In the genomic region with DNA sequence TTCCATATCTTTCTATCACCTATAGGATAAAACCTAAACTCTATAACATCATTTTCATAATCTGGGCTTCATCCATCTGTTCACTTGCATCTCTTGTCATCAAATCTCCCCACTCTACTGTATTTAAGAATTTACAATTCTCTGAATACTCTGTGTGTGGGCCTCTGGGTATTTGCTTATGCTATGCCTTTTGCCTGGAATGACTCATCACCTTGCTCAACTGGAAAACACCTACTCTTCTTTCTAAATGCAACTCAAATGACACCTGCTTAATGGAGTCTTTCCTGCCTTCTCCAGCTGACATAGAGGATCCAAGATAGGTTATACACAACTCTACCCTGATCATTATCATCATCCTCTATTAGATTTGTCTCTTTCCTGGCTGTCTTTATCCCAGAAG, we compare ENCODE assay signal across 9 cellular contexts.
A peak's percentile ranks its signal among the peaks of the same experiment; 100 is the strongest.
DNase-seq lines count a peak whose midpoint lies in the region; ATAC-seq and TF ChIP-seq lines count a peak whose summit lies in the region.
"Had no signal": no experiment of that assay in that cellular context is flagged by ENCODE, and none has a peak within 500 bp of the region (broad histone marks: within the 10 kb centered on the region; RNA-seq: fewer than 3 reads in every experiment).

No MANE protein-coding gene starts in this region.

- no peaks in the 10 kb centered on the region for H3K27me3 ChIP-seq in mesenchymal stem cell (ENCODE audit: control insufficient read depth in 1 of 2, insufficient read depth in 1 of 2, low read length in 2 of 2)
- H3K27me3 ChIP-seq in spleen (replicated peaks in 1 of 7), result no peaks in the 10 kb centered on the region

- no peak overlapping the region for H3K23ac ChIP-seq in mesenchymal stem cell (ENCODE audit: low read length in 2 of 2)

- H4K91ac ChIP-seq in mesenchymal stem cell (ENCODE audit: low read length), result no peak overlapping the region

- H2AFZ ChIP-seq in mesenchymal stem cell (ENCODE audit: low read depth, low read length), result no peak overlapping the region

- no peak overlapping the region for H3K4ac ChIP-seq in mesenchymal stem cell (ENCODE audit: low read depth in 1 of 2, low read length in 2 of 2)

- no peak overlapping the region for H4K8ac ChIP-seq in mesenchymal stem cell (ENCODE audit: low read length)

- no peak overlapping the region for H2AK5ac ChIP-seq in mesenchymal stem cell (ENCODE audit: low read length, severe bottlenecking)

- no peak for TF ChIP-seq CTCF in spleen (IDR thresholded peaks at IDR 0.05 in 8 of 11, conservative IDR thresholded peaks at IDR 0.05 in 3 of 11)

- H3K14ac ChIP-seq in mesenchymal stem cell (ENCODE audit: low read length in 2 of 2), result no peak overlapping the region

- no peaks in the 10 kb centered on the region for H3K9me3 Mint-ChIP-seq in activated T-cell treated with anti-CD3 and anti-CD28 coated beads, Interleukin-2, amount 50 U/mL, for 24 hours

- H3K4me3 ChIP-seq in mesenchymal stem cell (ENCODE audit: insufficient read depth in 1 of 2, low read depth in 1 of 2, low read length in 2 of 2) (no peak overlapping the region), spleen (no peak overlapping the region)

- H3K36me3 Mint-ChIP-seq in activated T-cell treated with anti-CD3 and anti-CD28 coated beads, Interleukin-2, amount 50 U/mL, for 24 hours (ENCODE audit: low read depth), result no peaks in the 10 kb centered on the region

- TF ChIP-seq POLR2A in spleen (IDR thresholded peaks at IDR 0.05), result no peak

- no peak overlapping the region for H2BK15ac ChIP-seq in mesenchymal stem cell (ENCODE audit: low read depth, poor library complexity, severe bottlenecking)

- no peaks in the 10 kb centered on the region for H3K79me1 ChIP-seq in mesenchymal stem cell (replicated peaks; ENCODE audit: low read length, poor library complexity, severe bottlenecking)

- H3K27ac ChIP-seq in mesenchymal stem cell (ENCODE audit: low read length, poor library complexity, severe bottlenecking) (no peak overlapping the region), spleen (no peak overlapping the region)

- H3K36me3 ChIP-seq in mesenchymal stem cell (ENCODE audit: control insufficient read depth in 1 of 2, insufficient read depth in 2 of 2, low read depth in 1 of 2, low read length in 2 of 2) (no peaks in the 10 kb centered on the region), spleen (no peaks in the 10 kb centered on the region)

- H2BK5ac ChIP-seq in mesenchymal stem cell (ENCODE audit: low read depth, low read length, poor library complexity, severe bottlenecking), result no peak overlapping the region

- peaks cover 5% of the 10 kb centered on the region for H3K9me3 ChIP-seq in mesenchymal stem cell (ENCODE audit: control insufficient read depth, low read length)
- H3K9me3 ChIP-seq in spleen, result peaks cover 0 to 5% (median 0%) of the 10 kb centered on the region in 8 donors

- no peaks in the 10 kb centered on the region for H3K4me1 Mint-ChIP-seq in activated T-cell treated with anti-CD3 and anti-CD28 coated beads, Interleukin-2, amount 50 U/mL, for 24 hours (ENCODE audit: low read depth)

- H2BK12ac ChIP-seq in mesenchymal stem cell (ENCODE audit: low read length in 2 of 2), result no peak overlapping the region

- intact Hi-C loops in spleen (cut with DNase I; ENCODE audit: low total_unique reads) (no loop called here), Right ventricle myocardium inferior (cut with DNase I) (no loop called here)

- H3K9ac ChIP-seq in mesenchymal stem cell (ENCODE audit: low read length), result no peak overlapping the region

- peak; percentile 4 for DNase-seq in NCI-H2029 (lab: John Stamatoyannopoulos, UW)
- DNase-seq in mesenchymal stem cell, result peak; percentile 26
- no peak for DNase-seq in activated T-cell treated with anti-CD3 and anti-CD28 coated beads, Interleukin-2, amount 50 U/mL, for 24 hours
- DNase-seq in spleen, result no peak
- no peak for DNase-seq in activated CD4-positive, alpha-beta T cell treated with anti-CD3 and anti-CD28 coated beads, Interleukin-2, amount 50 U/mL, for 1 hour
- DNase-seq in Right ventricle myocardium inferior (ENCODE audit: missing footprints), result no peak

- no peak overlapping the region for H3K4me3 Mint-ChIP-seq in activated T-cell treated with anti-CD3 and anti-CD28 coated beads, Interleukin-2, amount 50 U/mL, for 24 hours

- ATAC-seq in GM18909 (IDR thresholded peaks at IDR 0.05; ENCODE audit: poor library complexity, unreplicated experiment) (peak; percentile 95), HG02642 (IDR thresholded peaks at IDR 0.05; ENCODE audit: poor library complexity, unreplicated experiment) (peak; percentile 94), Right ventricle myocardium inferior (no peak)

- no peak overlapping the region for H3K18ac ChIP-seq in mesenchymal stem cell (ENCODE audit: low read depth in 1 of 2, low read length in 2 of 2)

- no peak overlapping the region for H3K4me2 ChIP-seq in mesenchymal stem cell (ENCODE audit: low read length, poor library complexity, severe bottlenecking)

- H3K27me3 Mint-ChIP-seq in activated T-cell treated with anti-CD3 and anti-CD28 coated beads, Interleukin-2, amount 50 U/mL, for 24 hours, result no peaks in the 10 kb centered on the region
- H3K27me3 Mint-ChIP-seq: progenitor cell of endocrine pancreas had no signal

- no peak overlapping the region for H3K27ac Mint-ChIP-seq in activated T-cell treated with anti-CD3 and anti-CD28 coated beads, Interleukin-2, amount 50 U/mL, for 24 hours
- H3K27ac Mint-ChIP-seq: progenitor cell of endocrine pancreas had no signal

- H3K4me1 ChIP-seq in mesenchymal stem cell (ENCODE audit: control insufficient read depth, insufficient read depth, low read depth, low read length) (no peaks in the 10 kb centered on the region), spleen (no peaks in the 10 kb centered on the region)

- no peak overlapping the region for H2BK120ac ChIP-seq in mesenchymal stem cell (ENCODE audit: low read depth, low read length)

Comparison
In these comparisons a context has a peak if more than half of its experiments do, and no peak if none do; other contexts are left out.
1. DNase-seq: peak in NCI-H2029 (single experiment) and mesenchymal stem cell (single experiment); none in activated T-cell treated with anti-CD3 and anti-CD28 coated beads, Interleukin-2, amount 50 U/mL, for 24 hours (single experiment), spleen (single experiment), activated CD4-positive, alpha-beta T cell treated with anti-CD3 and anti-CD28 coated beads, Interleukin-2, amount 50 U/mL, for 1 hour (single experiment) and Right ventricle myocardium inferior (single experiment).